ENCODE assay signal across 8 cellular contexts in the genomic region with DNA sequence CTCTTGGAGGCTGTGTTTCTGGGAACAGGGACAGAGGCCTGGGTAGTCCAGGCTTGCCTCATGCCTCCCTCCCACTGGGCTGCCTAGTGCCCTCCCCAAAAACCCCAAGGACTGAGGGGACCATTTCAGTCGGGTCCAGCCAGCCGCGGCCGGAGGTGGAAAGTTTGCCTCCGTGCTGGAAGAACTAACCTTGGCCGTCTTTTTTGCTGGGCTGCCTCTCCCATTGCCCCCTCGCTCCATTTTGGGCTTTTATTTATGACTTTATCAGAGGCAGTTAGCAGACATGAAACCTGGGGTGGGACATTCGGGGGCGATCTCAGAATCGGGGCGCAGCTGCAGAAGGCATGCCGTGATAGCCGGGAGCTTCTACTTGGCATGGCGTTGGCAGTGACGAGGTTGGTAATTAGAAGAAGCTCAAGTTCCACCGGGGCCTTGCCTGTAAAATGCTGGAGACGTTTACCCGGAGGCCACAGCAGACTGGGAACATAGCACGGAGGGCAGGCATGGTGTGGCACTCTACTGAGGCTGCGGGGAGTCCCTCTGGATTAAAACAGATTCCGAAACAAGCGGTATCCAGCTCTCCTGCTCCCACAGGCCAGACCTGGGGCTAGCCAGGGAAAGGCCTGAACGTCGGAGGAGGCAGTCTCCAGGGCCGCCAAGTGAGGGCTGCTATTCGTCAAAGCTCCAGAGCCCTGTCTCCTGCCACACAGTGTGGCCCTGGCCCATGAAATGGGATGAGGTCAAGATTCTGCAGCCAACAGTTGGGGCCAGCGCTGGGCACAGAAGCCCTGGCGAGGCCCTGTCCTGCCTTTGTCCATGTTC.
DNase-seq lines count a peak whose midpoint lies in the region; ATAC-seq and TF ChIP-seq lines count a peak whose summit lies in the region.

No MANE protein-coding gene starts in this region.

- peak overlapping the region; percentile 96 for H3K4me2 ChIP-seq in GM23248 (ENCODE audit: unreplicated experiment)

- H3K4me1 ChIP-seq in GM23248 (ENCODE audit: insufficient read depth), result peaks cover under 1% of the 10 kb centered on the region; the same call in 1 of the 2 replicates
- peaks cover 44% of the 10 kb centered on the region for H3K4me1 ChIP-seq in psoas muscle

- H3K9me3 ChIP-seq in GM23248 (ENCODE audit: low read depth) (no peaks in the 10 kb centered on the region), psoas muscle (no peaks in the 10 kb centered on the region)

- peaks cover 88% of the 10 kb centered on the region for H3K79me2 ChIP-seq in GM23248 (ENCODE audit: insufficient read depth)

- H3F3A ChIP-seq in GM23248 (ENCODE audit: insufficient read depth), result peaks cover 57% of the 10 kb centered on the region

- TF ChIP-seq CTCF in fibroblast of the aortic adventitia (IDR thresholded peaks at IDR 0.05; ENCODE audit: insufficient read depth, low read length), result no peak
- no peak for TF ChIP-seq CTCF in psoas muscle (IDR thresholded peaks at IDR 0.05)
- TF ChIP-seq CTCF in GM10266 (IDR thresholded peaks at IDR 0.05; ENCODE audit: control insufficient read depth, insufficient read depth, low read depth, missing control alignments), result no peak

- H3K27me3 ChIP-seq in GM23248 (replicated peaks; ENCODE audit: insufficient read depth), result no peaks in the 10 kb centered on the region
- no peaks in the 10 kb centered on the region for H3K27me3 ChIP-seq in psoas muscle (ENCODE audit: insufficient read depth in 3 of 3, low read length in 2 of 3)

- H3K9me2 ChIP-seq in GM23248 (ENCODE audit: insufficient read depth), result no peaks in the 10 kb centered on the region

- H2AFZ ChIP-seq in GM23248, result no peak overlapping the region

- peak; percentile 11 to 39 (median 30) for ATAC-seq in psoas muscle
- no peak for ATAC-seq in HG02884 (IDR thresholded peaks at IDR 0.05; ENCODE audit: unreplicated experiment)

- whole genome bisulfite sequencing in GM23248 (ENCODE audit: low coverage in 1 of 2, low lambda C conversion rate in 2 of 2, missing lambda C conversion rate in 2 of 2), 2 experiments, result 1% methylated on average over 28 of the region's 28 CpGs
- 3 to 8% (median 8%) methylated on average over 28 of the region's 28 CpGs for WGBS in psoas muscle, 3 donors

- peaks cover 38% of the 10 kb centered on the region for H3K36me3 ChIP-seq in GM23248 (ENCODE audit: low read depth)
- H3K36me3 ChIP-seq in psoas muscle (ENCODE audit: insufficient read depth in 1 of 2, low read depth in 1 of 2), result peaks cover 0 to 2% of the 10 kb centered on the region in 2 donors

- H3K27ac ChIP-seq in GM23248 (peak overlapping the region; percentile 99), psoas muscle (peak overlapping the region; percentile 98)

- H4K20me1 ChIP-seq in GM23248 (ENCODE audit: insufficient read depth), result no peaks in the 10 kb centered on the region

- peak overlapping the region; percentile 99 for H3K9ac ChIP-seq in GM23248

- in situ Hi-C loops in GM23248 (cut with MboI), result no loop called here

- peak overlapping the region; percentile 97 for H3K4me3 ChIP-seq in GM23248
- peak overlapping the region; percentile 98 for H3K4me3 ChIP-seq in fibroblast of the aortic adventitia (ENCODE audit: low read depth, low read length)
- peak overlapping the region; percentile 95 for H3K4me3 ChIP-seq in psoas muscle

- DNase-seq in GM23248 (peak; percentile 63), RKO (ENCODE audit: low spot score) (peak; percentile 59), fibroblast of the aortic adventitia (ENCODE audit: low read depth) (peak; percentile 53), psoas muscle (peak; percentile 61 to 84), GM10266 (ENCODE audit: extremely low spot score) (no peak), epidermal melanocyte (ENCODE audit: insufficient read length, low spot score) (no peak), A172 (ENCODE audit: low spot score) (no peak)

- intact Hi-C loops in psoas muscle (cut with DNase I), result loop anchor here (5.0 kb wide), 2 partner anchors 37 to 67 kb away; no protein-coding TSS in a partner anchor

Comparison
In these comparisons a context has a peak if more than half of its experiments do, and no peak if none do; other contexts are left out.
1. DNase-seq: peak in GM23248 (single experiment), RKO (single experiment), fibroblast of the aortic adventitia (single experiment) and psoas muscle (2 of 2); none in GM10266 (single experiment), epidermal melanocyte (single experiment) and A172 (single experiment).
2. Peak in every context shown above with its lines, with median percentiles within 50 percentile points of each other: H3K4me3 ChIP-seq.